In genomic region chr1:42368096-42368795, GRCh38 we compare ENCODE assay signal across 18 cellular contexts.
"Had no signal": no experiment of that assay in that cellular context is flagged by ENCODE, and none has a peak within 500 bp of the region (broad histone marks: within the 10 kb centered on the region; RNA-seq: fewer than 3 reads in every experiment).

No MANE protein-coding gene starts in this region.

- H3K27ac ChIP-seq: breast epithelium, gastrocnemius medialis, heart right ventricle, neural progenitor cell, transverse colon had no signal

- H3K9me3 ChIP-seq: breast epithelium, gastrocnemius medialis, heart right ventricle, transverse colon had no signal

- H3K27me3 ChIP-seq: breast epithelium, gastrocnemius medialis, neural progenitor cell, transverse colon had no signal

- DNase-seq: activated CD4-positive, alpha-beta T cell treated with anti-CD3 and anti-CD28 coated beads, Interleukin-2, amount 50 U/mL, for 1 hour; activated naive CD4-positive, alpha-beta T cell; activated naive CD8-positive, alpha-beta T cell treated with anti-CD3 and anti-CD28 coated beads, Interleukin-2, amount 10 ng/mL, durations not matched to agents 7 days and 5 days; activated T-cell treated with anti-CD3 and anti-CD28 coated beads for 4 hours; aorta; dermis blood vessel endothelial cell; erythroblast; gastrocnemius medialis; heart right ventricle; naive B cell; stimulated activated CD4-positive, alpha-beta T cell treated with anti-CD3 and anti-CD28 coated beads, Interleukin-4, amount 100 ng/mL, for 4 hours; stimulated activated CD8-positive, alpha-beta memory T cell treated with anti-CD3 and anti-CD28 coated beads, Interleukin-4, amount 100 ng/mL, for 48 hours; stimulated activated naive CD4-positive, alpha-beta T cell treated with Interleukin-2 at 50 U/mL for 16 hours; substantia nigra; transverse colon had no signal

- H3K36me3 ChIP-seq: breast epithelium, gastrocnemius medialis, heart right ventricle, neural progenitor cell, transverse colon had no signal

- H3K4me3 ChIP-seq: breast epithelium, gastrocnemius medialis, heart right ventricle, neural progenitor cell, smooth muscle cell, transverse colon had no signal

- H3K4me1 ChIP-seq: breast epithelium, gastrocnemius medialis, heart right ventricle, neural progenitor cell had no signal

- ATAC-seq: gastrocnemius medialis, heart right ventricle had no signal
